In genomic region chr10:4991463-4991862, GRCh38 we compare ENCODE assay signal across 6 cellular contexts. TPM values are rescaled to one million over a fixed set of nuclear protein-coding genes. Genes with fewer than 3 reads are reported as not detected.
"Had no signal": no experiment of that assay in that cellular context is flagged by ENCODE, and none has a peak within 500 bp of the region (broad histone marks: within the 10 kb centered on the region; RNA-seq: fewer than 3 reads in every experiment).

No MANE protein-coding gene starts in this region.

RNA-seq across cellular contexts. Expression of gene AKR1C2, which starts 12.2 kb away (rescaled TPM):
- total RNA-seq: activated naive CD4-positive, alpha-beta T cell treated with anti-CD3 and anti-CD28 coated beads, Interleukin-2, amount 50 U/mL, for 72 hours; activated naive CD8-positive, alpha-beta T cell treated with anti-CD3 and anti-CD28 coated beads for 36 hours; activated naive CD8-positive, alpha-beta T cell treated with anti-CD3 and anti-CD28 coated beads, Interleukin-2, amount 10 ng/mL, durations not matched to agents 7 days and 5 days; activated T-helper 1 cell treated with anti-CD3 and anti-CD28 coated beads, Interleukin-12 subunit alpha, Interleukin-12 subunit beta, Interleukin-2, Interleukin-4 antibody, amounts not matched to agents 30 ng/mL and 10 ng/mL and 1 ng/mL, durations not matched to agents 14 hours and 24 hours and 36 hours; activated T-helper 17 cell treated with anti-CD3 and anti-CD28 coated beads, Interleukin-2, amount 50 U/mL, for 72 hours; activated T-helper 2 cell treated with anti-CD3 and anti-CD28 coated beads, Interferon-gamma antibody, Interleukin-2, Interleukin-4, amounts not matched to agents 10 μg/mL and 5 μg/mL and 100 μg/mL, durations not matched to agents 14 hours and 24 hours and 36 hours had no signal
